Comparison of ENCODE assay signal across 14 cellular contexts in the genomic region with DNA sequence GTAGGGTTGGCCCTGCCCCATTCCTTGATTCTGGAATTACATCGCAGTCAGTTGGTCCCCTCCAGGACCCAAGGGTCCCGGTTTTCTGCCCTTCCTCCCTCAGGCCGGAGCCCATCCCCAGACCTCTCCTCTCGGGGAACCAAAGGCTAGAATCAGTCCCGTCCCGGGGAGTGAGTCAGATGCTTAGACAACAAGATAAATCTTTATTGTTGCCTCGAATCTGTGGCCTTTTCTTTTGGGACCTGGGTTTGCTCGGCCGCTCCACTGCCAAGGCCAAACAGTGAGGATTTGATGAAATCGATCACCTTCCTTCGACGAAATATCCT. TPM values are rescaled to one million over a fixed set of nuclear protein-coding genes. Genes with fewer than 3 reads are reported as not detected.
DNase-seq lines count a peak whose midpoint lies in the region; ATAC-seq and TF ChIP-seq lines count a peak whose summit lies in the region.
"Had no signal": no experiment of that assay in that cellular context is flagged by ENCODE, and none has a peak within 500 bp of the region (broad histone marks: within the 10 kb centered on the region; RNA-seq: fewer than 3 reads in every experiment).

No MANE protein-coding gene starts in this region.

- no peak for TF ChIP-seq CTCF in smooth muscle cell (IDR thresholded peaks at IDR 0.05; ENCODE audit: borderline replicate concordance, insufficient read depth, poor library complexity, severe bottlenecking)

- H4K91ac ChIP-seq in neuronal stem cell (ENCODE audit: low read depth, low read length, poor library complexity) = no peak overlapping the region

- no peak overlapping the region for H2BK120ac ChIP-seq in neuronal stem cell (ENCODE audit: low read depth, low read length)

- H3K23ac ChIP-seq in neuronal stem cell (ENCODE audit: low read depth, low read length, poor library complexity) = no peak overlapping the region

- H3K14ac ChIP-seq in neuronal stem cell (ENCODE audit: low read length) = no peak overlapping the region

- H3K79me1 ChIP-seq in neuronal stem cell (ENCODE audit: low read depth, low read length) = no peaks in the 10 kb centered on the region

- no peak overlapping the region for H3K18ac ChIP-seq in neuronal stem cell (ENCODE audit: low read length)

- H2BK5ac ChIP-seq in neuronal stem cell (ENCODE audit: low read length) = no peak overlapping the region

- no peaks in the 10 kb centered on the region for H3K36me3 ChIP-seq in esophagus (ENCODE audit: control insufficient read depth in 2 of 2, insufficient read depth in 2 of 2, low read length in 1 of 2)
- no peaks in the 10 kb centered on the region for H3K36me3 ChIP-seq in neuronal stem cell (replicated peaks in 1 of 2; ENCODE audit: control insufficient read depth in 2 of 2, insufficient read depth in 2 of 2, low read length in 2 of 2)
- no peaks in the 10 kb centered on the region for H3K36me3 ChIP-seq in smooth muscle cell (ENCODE audit: low read depth)

- intact Hi-C loops in right cardiac atrium (cut with DNase I) (no loop called here), cardiac septum (cut with DNase I) (no loop called here)

- no peak overlapping the region for H3K4ac ChIP-seq in neuronal stem cell (ENCODE audit: low read length)

- no peaks in the 10 kb centered on the region for H3K79me2 ChIP-seq in smooth muscle cell (ENCODE audit: low read depth)

- H4K8ac ChIP-seq in neuronal stem cell (ENCODE audit: low read depth, low read length) = no peak overlapping the region

- no peak for DNase-seq in right cardiac atrium
- DNase-seq in cardiac septum (ENCODE audit: low spot score) = no peak
- no peak for DNase-seq in neuronal stem cell (ENCODE audit: low spot score)
- DNase-seq in NCI-H2171 (lab: John Stamatoyannopoulos, UW) = no peak
- DNase-seq in HuH-7 (ENCODE audit: low spot score) = no peak
- no peak for DNase-seq in smooth muscle cell (lab: John Stamatoyannopoulos, UW; ENCODE audit: unreplicated experiment)
- DNase-seq: NCI-H187, NCI-H748 treated with DMSO at 0.1 percent for 48 hours had no signal

- peak overlapping the region; percentile 98 for H2BK15ac ChIP-seq in neuronal stem cell (ENCODE audit: low read length)

- H3K27ac ChIP-seq in right cardiac atrium (ENCODE audit: low read length) (peak overlapping the region; percentile 86), esophagus (ENCODE audit: low read depth in 2 of 2, low read length in 1 of 2) (peak overlapping the region; percentile 74 to 79), neuronal stem cell (replicated peaks; ENCODE audit: low read length) (no peak overlapping the region), smooth muscle cell (ENCODE audit: low read depth) (no peak overlapping the region)

- no peak overlapping the region for H2BK12ac ChIP-seq in neuronal stem cell (ENCODE audit: low read length)

- H4K20me1 ChIP-seq in smooth muscle cell (ENCODE audit: low read depth) = no peaks in the 10 kb centered on the region

- H3F3A ChIP-seq in smooth muscle cell (ENCODE audit: low read depth) = no peaks in the 10 kb centered on the region

- H3K9me3 ChIP-seq in right cardiac atrium (ENCODE audit: control insufficient read depth, low read length) (no peaks in the 10 kb centered on the region), esophagus (ENCODE audit: control insufficient read depth in 2 of 2, insufficient read depth in 1 of 2, low read depth in 1 of 2, low read length in 1 of 2) (peaks cover 0 to 2% of the 10 kb centered on the region in 2 donors), neuronal stem cell (replicated peaks in 1 of 2; ENCODE audit: control insufficient read depth in 2 of 2, insufficient read depth in 1 of 2, low read depth in 1 of 2, low read length in 2 of 2) (peaks cover 0 to 3% of the 10 kb centered on the region in 2 donors), smooth muscle cell (replicated peaks; ENCODE audit: low read depth) (no peaks in the 10 kb centered on the region)

- H2AFZ ChIP-seq in neuronal stem cell (ENCODE audit: low read length) (no peak overlapping the region), smooth muscle cell (ENCODE audit: low read depth) (no peak overlapping the region)

- H3K9ac ChIP-seq in neuronal stem cell (ENCODE audit: low read depth, low read length, poor library complexity) = no peak overlapping the region
- no peak overlapping the region for H3K9ac ChIP-seq in smooth muscle cell (ENCODE audit: low read depth)

- H3K27me3 ChIP-seq in right cardiac atrium (ENCODE audit: control insufficient read depth, insufficient read depth) = no peaks in the 10 kb centered on the region
- no peaks in the 10 kb centered on the region for H3K27me3 ChIP-seq in esophagus (ENCODE audit: control insufficient read depth in 1 of 2, insufficient read depth in 2 of 2, low read length in 2 of 2)
- H3K27me3 ChIP-seq in neuronal stem cell (ENCODE audit: control insufficient read depth in 3 of 3, insufficient read depth in 3 of 3, low read depth in 1 of 3, low read length in 3 of 3) = peaks cover 9 to 32% (median 25%) of the 10 kb centered on the region in 3 experiments
- no peaks in the 10 kb centered on the region for H3K27me3 ChIP-seq in smooth muscle cell (ENCODE audit: low read depth)

- 50% methylated on average over 12 of the region's 12 CpGs for WGBS in right cardiac atrium
- 42 to 50% methylated on average over 12 of the region's 12 CpGs for WGBS in esophagus, 2 donors
- WGBS in neuronal stem cell (ENCODE audit: extremely low coverage in 2 of 2, insufficient read length in 2 of 2, insufficient replicate concordance in 1 of 2), 2 donors = no CpG with 5 or more reads among the region's 12 CpGs
- 69% methylated on average over 12 of the region's 12 CpGs for WGBS in smooth muscle cell (ENCODE audit: low lambda C conversion rate)

- H2AK5ac ChIP-seq in neuronal stem cell (ENCODE audit: low read depth, low read length) = peak overlapping the region; percentile 4

- ATAC-seq in right cardiac atrium (no peak), GM19455 (IDR thresholded peaks at IDR 0.05; ENCODE audit: unreplicated experiment) (no peak)

- H3K4me2 ChIP-seq in neuronal stem cell (ENCODE audit: insufficient read depth, low read length, poor library complexity, severe bottlenecking) (no peak overlapping the region), smooth muscle cell (no peak overlapping the region)

- peak overlapping the region; percentile 3 for H3K4me3 ChIP-seq in right cardiac atrium (ENCODE audit: low read length)
- no peak overlapping the region for H3K4me3 ChIP-seq in esophagus (ENCODE audit: low read depth in 1 of 2, low read length in 2 of 2)
- H3K4me3 ChIP-seq in neuronal stem cell (ENCODE audit: low read length in 2 of 2) = no peak overlapping the region
- no peak overlapping the region for H3K4me3 ChIP-seq in smooth muscle cell

- H3K4me1 ChIP-seq in right cardiac atrium (ENCODE audit: control insufficient read depth, insufficient read depth, low read length) (no peaks in the 10 kb centered on the region), esophagus (ENCODE audit: control insufficient read depth in 2 of 2, insufficient read depth in 2 of 2, low read length in 1 of 2) (peaks cover 3 to 20% of the 10 kb centered on the region in 2 donors), neuronal stem cell (ENCODE audit: control insufficient read depth in 2 of 2, insufficient read depth in 1 of 2, low read depth in 1 of 2, low read length in 2 of 2) (peaks cover 3 to 8% of the 10 kb centered on the region in 2 donors), smooth muscle cell (ENCODE audit: low read depth) (peaks cover 9% of the 10 kb centered on the region)

RNA-seq across cellular contexts. Expression of a gene that starts 0.3 kb away (rescaled TPM):
- total RNA-seq in right cardiac atrium (10 to 100 TPM; 13.8 to 19.6 (median 17.5) TPM), cardiac septum (13.6 TPM), smooth muscle cell (0.27 and 0.81 TPM in 2 replicates)
- polyA plus RNA-seq in right cardiac atrium (20.4 TPM), esophagus (10 to 100 TPM in 1 of 2 donors, 1 to 10 TPM in 1; 7.0 to 11.4 TPM), smooth muscle cell (2.7 and 3.5 TPM in 2 replicates)
- 1.1 TPM for polyA plus RNA-seq in neuronal stem cell (2013, experiment 1 of 2)
- polyA plus RNA-seq in neuronal stem cell (2013, experiment 2 of 2) = 1.1 TPM

RNA-seq across cellular contexts. Expression of a gene that starts 6.0 kb away (rescaled TPM):
- under 1 TPM; 0.18 to 0.54 (median 0.38) TPM for total RNA-seq in right cardiac atrium
- polyA plus RNA-seq in right cardiac atrium = 0.34 TPM
- 0.83 TPM for total RNA-seq in cardiac septum
- under 1 TPM; 0.16 to 0.39 TPM for polyA plus RNA-seq in esophagus
- 0.01 TPM for polyA plus RNA-seq in neuronal stem cell (2013, experiment 1 of 2)
- polyA plus RNA-seq in neuronal stem cell (2013, experiment 2 of 2) = 0.03 TPM
- total RNA-seq in smooth muscle cell = 0.45 TPM in 1 of 2 replicates, not detected in the other
- polyA plus RNA-seq in smooth muscle cell = not detected in 2 replicates
- total RNA-seq: LHCN-M2, mononuclear cell, renal cortical epithelial cell had no signal

RNA-seq across cellular contexts. Expression of a gene that starts 11.8 kb away (rescaled TPM):
- 1 to 10 TPM; 2.2 to 4.0 (median 2.6) TPM for total RNA-seq in right cardiac atrium
- 3.0 TPM for polyA plus RNA-seq in right cardiac atrium
- total RNA-seq in cardiac septum = 1.6 TPM
- 1 to 10 TPM; 1.1 to 2.4 TPM for polyA plus RNA-seq in esophagus
- 0.99 TPM for polyA plus RNA-seq in neuronal stem cell (2013, experiment 1 of 2)
- 1.0 TPM for polyA plus RNA-seq in neuronal stem cell (2013, experiment 2 of 2)
- total RNA-seq in smooth muscle cell = 0.58 TPM in 2 replicates
- 0.51 and 1.8 TPM in 2 replicates for polyA plus RNA-seq in smooth muscle cell
- total RNA-seq: LHCN-M2, mononuclear cell had no signal

RNA-seq across cellular contexts. Expression of a gene that starts 14.7 kb away (rescaled TPM):
- total RNA-seq in right cardiac atrium = not detected
- polyA plus RNA-seq in right cardiac atrium = not detected
- total RNA-seq in cardiac septum = not detected
- polyA plus RNA-seq in esophagus = not detected
- polyA plus RNA-seq in neuronal stem cell (2013, experiment 1 of 2) = not detected
- polyA plus RNA-seq in neuronal stem cell (2013, experiment 2 of 2) = not detected
- not detected in 2 replicates for total RNA-seq in smooth muscle cell
- not detected in 2 replicates for polyA plus RNA-seq in smooth muscle cell
- total RNA-seq: activated CD4-positive, alpha-beta T cell treated with anti-CD3 and anti-CD28 coated beads, Interleukin-2, amount 10 ng/mL, durations not matched to agents 24 days and 14 days; LHCN-M2; mononuclear cell; renal cortical epithelial cell had no signal

RNA-seq across cellular contexts. Expression of a gene that starts 21.1 kb away (rescaled TPM):
- total RNA-seq in right cardiac atrium = 1 to 10 TPM; 1.6 to 5.7 (median 3.5) TPM
- polyA plus RNA-seq in right cardiac atrium = 4.0 TPM
- total RNA-seq in cardiac septum = 3.2 TPM
- polyA plus RNA-seq in esophagus = 1 to 10 TPM in 1 of 2 donors, under 1 TPM in 1; 0.96 to 1.6 TPM
- polyA plus RNA-seq in neuronal stem cell (2013, experiment 1 of 2) = 1.1 TPM
- polyA plus RNA-seq in neuronal stem cell (2013, experiment 2 of 2) = 0.90 TPM
- total RNA-seq in smooth muscle cell = 0.22 and 0.58 TPM in 2 replicates
- 3.2 and 3.9 TPM in 2 replicates for polyA plus RNA-seq in smooth muscle cell

Comparison
In these comparisons a context has a peak if more than half of its experiments do, and no peak if none do; other contexts are left out.
1. H3K27ac ChIP-seq: peak in right cardiac atrium (single experiment) and esophagus (2 of 2); none in neuronal stem cell (single experiment) and smooth muscle cell (single experiment).